In the genomic region with DNA sequence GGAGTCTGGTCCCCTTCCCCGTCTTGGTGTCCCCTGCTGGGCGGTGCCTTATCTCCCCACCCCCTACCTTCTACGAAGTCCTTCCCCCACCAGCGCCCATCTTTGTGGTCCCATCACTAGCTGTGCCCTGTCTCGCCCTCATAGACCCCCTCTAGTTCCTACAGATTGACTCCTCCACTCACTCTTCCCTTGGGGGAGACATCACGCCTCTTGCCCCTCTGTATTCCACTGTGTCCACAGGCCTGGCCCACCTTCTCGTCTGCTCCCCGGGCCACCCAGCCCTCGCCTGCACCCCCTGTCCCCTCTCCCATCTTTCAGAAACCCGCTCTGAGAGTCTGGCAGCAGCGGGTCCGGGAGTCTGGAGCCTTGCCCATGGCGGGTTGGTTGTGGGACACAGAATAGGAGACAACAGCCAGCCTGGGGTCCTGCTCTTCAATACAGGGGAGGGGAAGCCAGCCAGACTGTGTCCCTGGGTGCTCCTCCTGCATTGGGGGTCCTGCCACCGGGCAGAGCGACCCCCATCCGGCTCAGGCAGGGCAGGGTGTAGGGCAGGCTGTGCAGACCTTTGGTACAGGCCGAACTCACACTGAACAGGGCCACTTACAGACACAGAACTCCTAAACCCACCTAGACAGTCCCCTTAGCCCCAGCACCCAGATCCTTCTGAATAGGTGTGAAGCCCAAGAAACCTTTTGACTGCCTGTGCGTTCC, we compare ENCODE assay signal across 8 cellular contexts. TPM values are rescaled to one million over a fixed set of nuclear protein-coding genes. Genes with fewer than 3 reads are reported as not detected.
DNase-seq lines count a peak whose midpoint lies in the region; ATAC-seq and TF ChIP-seq lines count a peak whose summit lies in the region.

No MANE protein-coding gene starts in this region.

- no peaks in the 10 kb centered on the region for H3K9me3 Mint-ChIP-seq in activated CD4-positive, alpha-beta memory T cell treated with anti-CD3 and anti-CD28 coated beads, Interleukin-2, amount 10 ng/mL, durations not matched to agents 7 days and 5 days

- H3K27ac ChIP-seq in heart right ventricle (peak overlapping the region in 8 of 10 donors; percentile 62 to 100 (median 100)), temporal lobe (ENCODE audit: low read depth, low read length) (peak overlapping the region; percentile 44)

- intact Hi-C loops in heart right ventricle (cut with DNase I) (loop anchor here in 1 of 10 donors (10.0 kb wide), 1 partner anchor 353 kb away; no protein-coding TSS in a partner anchor), Right ventricle myocardium superior (cut with DNase I) (no loop called here)

- peak overlapping the region; percentile 89 for H3K27ac Mint-ChIP-seq in activated CD4-positive, alpha-beta memory T cell treated with anti-CD3 and anti-CD28 coated beads, Interleukin-2, amount 10 ng/mL, durations not matched to agents 7 days and 5 days

- no peaks in the 10 kb centered on the region for H3K27me3 Mint-ChIP-seq in activated CD4-positive, alpha-beta memory T cell treated with anti-CD3 and anti-CD28 coated beads, Interleukin-2, amount 10 ng/mL, durations not matched to agents 7 days and 5 days

- POLR2A ChIA-PET in activated CD4-positive, alpha-beta memory T cell treated with anti-CD3 and anti-CD28 coated beads, Interleukin-2, amount 10 ng/mL, durations not matched to agents 7 days and 5 days (lab: Charles Lee) = interaction anchor here (0.7 to 6.2 kb wide), 5 partner anchors 13 to 83 kb away, joined by 3 to 153 read pairs (median 29); a partner anchor contains a TSS

- DNase-seq in heart right ventricle (no peak), Right ventricle myocardium superior (no peak), omental fat pad (ENCODE audit: low spot score) (no peak), NCI-H82 treated with DMSO at 0.1 percent for 48 hours (lab: John Stamatoyannopoulos, UW; ENCODE audit: unreplicated experiment) (no peak)
- no peak for DNase-seq in activated CD4-positive, alpha-beta memory T cell treated with anti-CD3 and anti-CD28 coated beads, Interleukin-2, amount 10 ng/mL, durations not matched to agents 7 days and 5 days
- no peak for DNase-seq in activated CD8-positive, alpha-beta memory T cell treated with anti-CD3 and anti-CD28 coated beads for 24 hours

- H3K9me3 ChIP-seq in heart right ventricle (no peaks in the 10 kb centered on the region), iPS-18c (ENCODE audit: control insufficient read depth, insufficient read depth, low read length) (no peaks in the 10 kb centered on the region)

- peaks cover 17 to 52% (median 40%) of the 10 kb centered on the region in 9 donors for H3K4me1 ChIP-seq in heart right ventricle

- no peaks in the 10 kb centered on the region for H3K27me3 ChIP-seq in heart right ventricle

- H3K36me3 Mint-ChIP-seq in activated CD4-positive, alpha-beta memory T cell treated with anti-CD3 and anti-CD28 coated beads, Interleukin-2, amount 10 ng/mL, durations not matched to agents 7 days and 5 days (ENCODE audit: low read depth) = peaks cover 38% of the 10 kb centered on the region

- H3K4me3 ChIP-seq in heart right ventricle (peak overlapping the region; percentile 35 to 97 (median 82)), iPS-18c (ENCODE audit: insufficient read depth, low read depth, low read length) (peak overlapping the region; percentile 96)

- peak overlapping the region; percentile 91 for H3K4me3 Mint-ChIP-seq in activated CD4-positive, alpha-beta memory T cell treated with anti-CD3 and anti-CD28 coated beads, Interleukin-2, amount 10 ng/mL, durations not matched to agents 7 days and 5 days

- WGBS in heart right ventricle, 2 donors = 41 to 48% methylated on average over 18 of the region's 18 CpGs

- no peak for ATAC-seq in heart right ventricle
- no peak for ATAC-seq in Right ventricle myocardium superior (ENCODE audit: poor library complexity)
- ATAC-seq in omental fat pad (ENCODE audit: low FRiP score) = no peak

- H3K4me1 Mint-ChIP-seq in activated CD4-positive, alpha-beta memory T cell treated with anti-CD3 and anti-CD28 coated beads, Interleukin-2, amount 10 ng/mL, durations not matched to agents 7 days and 5 days = peaks cover 44% of the 10 kb centered on the region

- H3K36me3 ChIP-seq in heart right ventricle = peaks cover 0 to 39% (median 15%) of the 10 kb centered on the region in 9 donors

- CTCF ChIA-PET in activated CD4-positive, alpha-beta memory T cell treated with anti-CD3 and anti-CD28 coated beads, Interleukin-2, amount 10 ng/mL, durations not matched to agents 7 days and 5 days (lab: Charles Lee) = interaction anchor here (0.6 to 2.6 kb wide), 4 partner anchors 13 to 84 kb away, joined by 3 to 12 read pairs (median 6); no protein-coding TSS in a partner anchor

- TF ChIP-seq CTCF in heart right ventricle (IDR thresholded peaks at IDR 0.05) (no peak), omental fat pad (IDR thresholded peaks at IDR 0.05) (no peak)

RNA-seq across cellular contexts. Expression of a gene that starts 1.1 kb away (rescaled TPM):
- total RNA-seq in heart right ventricle = 10 to 100 TPM; 79.1 to 99.7 (median 89.9) TPM
- polyA plus RNA-seq in heart right ventricle = 10 to 100 TPM; 18.9 to 37.2 TPM
- total RNA-seq in Right ventricle myocardium superior = 81.7 TPM
- total RNA-seq in activated CD4-positive, alpha-beta memory T cell treated with anti-CD3 and anti-CD28 coated beads, Interleukin-2, amount 10 ng/mL, durations not matched to agents 7 days and 5 days = 100 to 1,000 TPM; 121 to 127 TPM
- 48.9 TPM for total RNA-seq in temporal lobe
- 10 to 100 TPM; 20.8 to 26.5 (median 23.5) TPM for total RNA-seq in omental fat pad
